10 cellular contexts compared by ENCODE assay signal in the genomic region with DNA sequence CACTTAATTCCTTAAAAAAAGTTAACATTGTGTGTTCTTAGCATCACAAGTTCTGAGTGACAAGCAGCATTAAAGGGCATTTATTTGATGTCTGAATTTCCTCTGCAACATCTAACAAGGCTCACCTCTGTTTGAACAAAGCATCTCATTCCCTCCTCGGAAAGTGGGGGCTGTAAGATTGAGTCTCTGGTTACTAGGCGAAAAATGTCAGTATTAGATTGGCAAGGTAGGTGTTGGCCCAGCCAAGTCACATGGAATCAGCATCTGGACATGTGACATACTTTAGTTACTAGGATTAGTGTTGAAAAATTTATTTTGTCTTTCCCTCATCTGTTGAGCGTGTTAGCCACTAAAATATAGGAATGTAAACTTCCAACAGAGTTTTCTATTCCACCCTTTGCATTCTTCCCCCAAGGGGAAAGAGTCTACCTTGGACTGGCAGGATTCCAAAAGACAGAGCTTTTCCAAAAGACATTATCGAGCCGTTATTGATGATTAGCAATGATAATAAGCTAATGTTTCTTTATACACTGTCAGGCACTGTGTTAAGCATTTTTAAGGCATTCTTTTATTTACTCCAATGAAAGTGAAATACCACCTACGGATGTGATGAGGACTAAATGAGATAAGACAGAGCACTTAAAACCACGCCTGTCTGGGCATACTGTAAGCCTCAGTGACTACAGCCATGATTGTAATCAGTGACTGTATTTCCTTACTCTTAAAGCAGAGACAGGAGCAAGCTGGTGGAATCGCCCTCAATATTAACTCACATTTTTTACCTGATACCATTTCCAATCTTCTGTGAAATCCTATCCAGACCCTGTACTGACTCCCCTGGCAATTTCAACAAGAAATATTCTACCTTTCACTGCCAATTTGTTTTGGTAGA.
DNase-seq lines count a peak whose midpoint lies in the region; ATAC-seq and TF ChIP-seq lines count a peak whose summit lies in the region.
"Had no signal": no experiment of that assay in that cellular context is flagged by ENCODE, and none has a peak within 500 bp of the region (broad histone marks: within the 10 kb centered on the region; RNA-seq: fewer than 3 reads in every experiment).

No MANE protein-coding gene starts in this region.

- no peaks in the 10 kb centered on the region for H3K79me2 ChIP-seq in SK-N-SH (ENCODE audit: insufficient read depth)

- TF ChIP-seq CTCF in SK-N-SH (IDR thresholded peaks at IDR 0.05) = no peak
- TF ChIP-seq CTCF in left lung (IDR thresholded peaks at IDR 0.05) = no peak

- peaks cover 0 to 9% of the 10 kb centered on the region in 2 experiments; a peak in 2 of 4 replicates for H3K4me1 ChIP-seq in SK-N-SH (ENCODE audit: control insufficient read depth in 1 of 2, insufficient read depth in 2 of 2, low read depth in 1 of 2, low read length in 1 of 2)
- H3K4me1 ChIP-seq in left lung = peaks cover 3 to 12% of the 10 kb centered on the region in 2 donors

- no peaks in the 10 kb centered on the region for H3K36me3 ChIP-seq in SK-N-SH (replicated peaks in 1 of 2; ENCODE audit: control insufficient read depth in 1 of 2, insufficient read depth in 2 of 2, low read length in 1 of 2)
- H3K36me3 ChIP-seq in left lung = no peaks in the 10 kb centered on the region

- WGBS in SK-N-SH (ENCODE audit: low lambda C conversion rate) = 38% methylated on average over 8 of the region's 8 CpGs

- peaks cover 9% of the 10 kb centered on the region for H3K9me3 Mint-ChIP-seq in activated CD4-positive, alpha-beta memory T cell treated with anti-CD3 and anti-CD28 coated beads for 36 hours

- CTCF ChIA-PET in SK-N-SH (lab: Yijun Ruan, JAX) = no interaction called here
- CTCF ChIA-PET in activated CD4-positive, alpha-beta memory T cell treated with anti-CD3 and anti-CD28 coated beads for 36 hours (lab: Charles Lee) = no interaction called here

- peaks cover 8% of the 10 kb centered on the region for H3K4me1 Mint-ChIP-seq in activated CD4-positive, alpha-beta memory T cell treated with anti-CD3 and anti-CD28 coated beads for 36 hours (ENCODE audit: low read depth)

- no peak for TF ChIP-seq RAD21 in SK-N-SH (IDR thresholded peaks at IDR 0.05; ENCODE audit: low read length)

- no peaks in the 10 kb centered on the region for H3K27me3 Mint-ChIP-seq in activated CD4-positive, alpha-beta memory T cell treated with anti-CD3 and anti-CD28 coated beads for 36 hours

- no peaks in the 10 kb centered on the region for H3K9me2 ChIP-seq in SK-N-SH

- peak; percentile 78 for ATAC-seq in GM21529 (IDR thresholded peaks at IDR 0.05; ENCODE audit: unreplicated experiment)
- ATAC-seq in left lung = peak; percentile 21

- peak overlapping the region in 1 of 2 experiments; percentile 89; a peak in 2 of 4 replicates for H3K27ac ChIP-seq in SK-N-SH (ENCODE audit: low read depth in 2 of 2, low read length in 1 of 2)
- H3K27ac ChIP-seq in left lung = no peak overlapping the region

- peak; percentile 16 for DNase-seq in COLO829 (ENCODE audit: low spot score)
- peak; percentile 24 for DNase-seq in SK-N-SH
- DNase-seq in left lung = no peak
- DNase-seq in stimulated activated naive CD4-positive, alpha-beta T cell treated with Interleukin-2 at 50 U/mL for 16 hours (lab: John Stamatoyannopoulos, UW) = no peak
- no peak for DNase-seq in activated CD4-positive, alpha-beta memory T cell treated with anti-CD3 and anti-CD28 coated beads for 36 hours
- no peak for DNase-seq in SIG-M5 treated with dmso at 0.1 percent for 504 hours (lab: John Stamatoyannopoulos, UW; ENCODE audit: unreplicated experiment)
- no peak for DNase-seq in NCI-H146 (lab: John Stamatoyannopoulos, UW)
- DNase-seq: left cardiac atrium, NCI-H2081 had no signal

- H3F3A ChIP-seq in SK-N-SH (replicated peaks; ENCODE audit: insufficient read depth) = no peaks in the 10 kb centered on the region

- TF ChIP-seq EP300 in SK-N-SH (IDR thresholded peaks at IDR 0.05; ENCODE audit: borderline replicate concordance in 1 of 2, low read depth in 1 of 2, low read length in 1 of 2) = 0 out of 4 replicates have a peak, but pooled peaks of 1 of the 2 experiments have one; percentile 19

- no peaks in the 10 kb centered on the region for H3K27me3 ChIP-seq in SK-N-SH (ENCODE audit: insufficient read depth)
- no peaks in the 10 kb centered on the region for H3K27me3 ChIP-seq in left lung

- no peaks in the 10 kb centered on the region for H3K36me3 Mint-ChIP-seq in activated CD4-positive, alpha-beta memory T cell treated with anti-CD3 and anti-CD28 coated beads for 36 hours

- H3K4me2 ChIP-seq in SK-N-SH = peak overlapping the region; percentile 62

- POLR2A ChIA-PET in SK-N-SH (lab: Yijun Ruan, JAX) = no interaction called here
- POLR2A ChIA-PET in activated CD4-positive, alpha-beta memory T cell treated with anti-CD3 and anti-CD28 coated beads for 36 hours (lab: Charles Lee) = no interaction called here

- H3K9me3 ChIP-seq in SK-N-SH (no peaks in the 10 kb centered on the region), left lung (no peaks in the 10 kb centered on the region)

- H2AFZ ChIP-seq in SK-N-SH (ENCODE audit: low read depth) = peak overlapping the region; percentile 79

- H3K27ac Mint-ChIP-seq in activated CD4-positive, alpha-beta memory T cell treated with anti-CD3 and anti-CD28 coated beads for 36 hours = no peak overlapping the region

- no peak overlapping the region for H3K4me3 Mint-ChIP-seq in activated CD4-positive, alpha-beta memory T cell treated with anti-CD3 and anti-CD28 coated beads for 36 hours

- H3K4me3 ChIP-seq in SK-N-SH (ENCODE audit: low read depth in 2 of 2, low read length in 1 of 2) (peak overlapping the region in 1 of 2 experiments; percentile 17; a peak in 1 of 4 replicates), left lung (no peak overlapping the region)

- no peaks in the 10 kb centered on the region for H4K20me1 ChIP-seq in SK-N-SH (ENCODE audit: insufficient read depth)

- intact Hi-C loops in left lung (cut with DNase I) = no loop called here
- intact Hi-C loops in activated CD4-positive, alpha-beta memory T cell treated with anti-CD3 and anti-CD28 coated beads for 36 hours (cut with micrococcal nuclease) = no loop called here

- no peak overlapping the region for H3K9ac ChIP-seq in SK-N-SH

TF ChIP-seq in SK-N-SH, 30 proteins besides CTCF, POLR2A, EP300 and RAD21:
- TF ChIP-seq FOXJ3 (CRISPR knock-in tag; IDR thresholded peaks at IDR 0.05) = 0 out of 2 replicates have a peak, but pooled peaks have one; percentile 28
- no peak for TF ChIP-seq CHD2 (IDR thresholded peaks at IDR 0.05; ENCODE audit: low read length, partially characterized antibody)
- peak; percentile 83 for TF ChIP-seq GATA2 (CRISPR knock-in tag; IDR thresholded peaks at IDR 0.05)
- peak; percentile 39; the same call in 1 of the 2 replicates for TF ChIP-seq MXI1 (IDR thresholded peaks at IDR 0.05; ENCODE audit: low read depth, low read length)

Comparison
In these comparisons a context has a peak if more than half of its experiments do, and no peak if none do; other contexts are left out.
1. DNase-seq: peak in COLO829 (single experiment) and SK-N-SH (single experiment); none in left lung (0 of 2), stimulated activated naive CD4-positive, alpha-beta T cell treated with Interleukin-2 at 50 U/mL for 16 hours (single experiment), activated CD4-positive, alpha-beta memory T cell treated with anti-CD3 and anti-CD28 coated beads for 36 hours (single experiment), SIG-M5 treated with dmso at 0.1 percent for 504 hours (single experiment) and NCI-H146 (single experiment).